In the genomic region with DNA sequence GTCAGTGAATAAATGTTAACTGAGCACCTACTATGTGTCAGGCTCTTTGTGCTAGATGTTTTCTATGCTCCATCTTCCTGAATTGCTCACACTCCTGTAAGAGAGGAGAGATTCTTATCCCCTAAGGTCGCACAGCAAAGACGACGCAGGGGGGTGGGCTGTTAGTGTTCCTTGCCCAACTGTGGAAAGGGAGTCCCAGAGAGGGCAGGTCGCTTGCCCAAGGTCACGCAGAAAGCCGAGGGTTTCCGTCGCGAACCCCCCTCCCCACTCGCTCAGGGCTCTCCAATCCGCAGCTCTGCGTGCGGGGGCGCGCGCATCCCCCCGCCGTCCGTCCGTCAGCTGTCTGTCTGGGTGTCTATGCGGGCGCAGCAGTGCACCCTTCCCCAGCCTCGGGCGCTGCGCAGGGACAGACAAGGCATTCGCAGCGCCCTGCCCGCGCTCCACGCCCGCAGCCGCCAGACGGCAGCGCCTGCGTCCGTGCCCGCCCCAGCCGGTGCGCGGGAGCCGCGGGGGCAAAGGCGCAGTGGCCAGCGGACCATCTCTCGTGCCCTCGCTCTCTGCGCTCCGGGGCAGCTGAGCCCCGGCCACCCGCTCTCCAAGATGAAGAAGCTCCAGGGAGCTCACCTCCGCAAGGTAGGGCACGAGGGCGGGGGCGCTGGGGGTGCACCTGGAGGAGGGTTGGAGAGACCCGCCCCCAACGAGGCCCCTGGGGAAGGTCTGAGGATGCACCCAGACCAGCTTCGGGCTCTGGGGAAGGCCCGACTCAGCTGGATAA, we compare ENCODE assay signal across 1 cellular context.
TF ChIP-seq lines count a peak whose summit lies in the region.

A gene (plus strand): TSS at position 335 of the 775 bp plus-strand sequence. CDS start 266 bp downstream, at position 601.

TF ChIP-seq in SK-N-SH, 30 proteins besides CTCF, POLR2A, EP300 and RAD21 (continued from another document):
- TF ChIP-seq, protein P1, sequence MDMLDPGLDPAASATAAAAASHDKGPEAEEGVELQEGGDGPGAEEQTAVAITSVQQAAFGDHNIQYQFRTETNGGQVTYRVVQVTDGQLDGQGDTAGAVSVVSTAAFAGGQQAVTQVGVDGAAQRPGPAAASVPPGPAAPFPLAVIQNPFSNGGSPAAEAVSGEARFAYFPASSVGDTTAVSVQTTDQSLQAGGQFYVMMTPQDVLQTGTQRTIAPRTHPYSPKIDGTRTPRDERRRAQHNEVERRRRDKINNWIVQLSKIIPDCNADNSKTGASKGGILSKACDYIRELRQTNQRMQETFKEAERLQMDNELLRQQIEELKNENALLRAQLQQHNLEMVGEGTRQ (IDR thresholded peaks at IDR 0.05; ENCODE audit: borderline replicate concordance, low read depth, low read length): no peak
- TF ChIP-seq NFIC (IDR thresholded peaks at IDR 0.05; ENCODE audit: borderline replicate concordance): no peak
- TF ChIP-seq, protein P2, sequence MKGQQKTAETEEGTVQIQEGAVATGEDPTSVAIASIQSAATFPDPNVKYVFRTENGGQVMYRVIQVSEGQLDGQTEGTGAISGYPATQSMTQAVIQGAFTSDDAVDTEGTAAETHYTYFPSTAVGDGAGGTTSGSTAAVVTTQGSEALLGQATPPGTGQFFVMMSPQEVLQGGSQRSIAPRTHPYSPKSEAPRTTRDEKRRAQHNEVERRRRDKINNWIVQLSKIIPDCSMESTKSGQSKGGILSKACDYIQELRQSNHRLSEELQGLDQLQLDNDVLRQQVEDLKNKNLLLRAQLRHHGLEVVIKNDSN (IDR thresholded peaks at IDR 0.05; ENCODE audit: borderline replicate concordance, low read depth): no peak
- no peak for TF ChIP-seq FOSL2 (IDR thresholded peaks at IDR 0.05; ENCODE audit: borderline replicate concordance, low read depth)
- TF ChIP-seq MEF2A (IDR thresholded peaks at IDR 0.05; ENCODE audit: borderline replicate concordance, low read depth): no peak
- TF ChIP-seq TAF1 (IDR thresholded peaks at IDR 0.05; ENCODE audit: borderline replicate concordance, low read depth, low read length): no peak
- TF ChIP-seq MXI1 (IDR thresholded peaks at IDR 0.05; ENCODE audit: low read depth, low read length): no peak
- no peak for TF ChIP-seq SMC3 (IDR thresholded peaks at IDR 0.05; ENCODE audit: low read depth, low read length)
- no peak for TF ChIP-seq RFX5 (IDR thresholded peaks at IDR 0.05; ENCODE audit: low read length)
- TF ChIP-seq, protein P3, sequence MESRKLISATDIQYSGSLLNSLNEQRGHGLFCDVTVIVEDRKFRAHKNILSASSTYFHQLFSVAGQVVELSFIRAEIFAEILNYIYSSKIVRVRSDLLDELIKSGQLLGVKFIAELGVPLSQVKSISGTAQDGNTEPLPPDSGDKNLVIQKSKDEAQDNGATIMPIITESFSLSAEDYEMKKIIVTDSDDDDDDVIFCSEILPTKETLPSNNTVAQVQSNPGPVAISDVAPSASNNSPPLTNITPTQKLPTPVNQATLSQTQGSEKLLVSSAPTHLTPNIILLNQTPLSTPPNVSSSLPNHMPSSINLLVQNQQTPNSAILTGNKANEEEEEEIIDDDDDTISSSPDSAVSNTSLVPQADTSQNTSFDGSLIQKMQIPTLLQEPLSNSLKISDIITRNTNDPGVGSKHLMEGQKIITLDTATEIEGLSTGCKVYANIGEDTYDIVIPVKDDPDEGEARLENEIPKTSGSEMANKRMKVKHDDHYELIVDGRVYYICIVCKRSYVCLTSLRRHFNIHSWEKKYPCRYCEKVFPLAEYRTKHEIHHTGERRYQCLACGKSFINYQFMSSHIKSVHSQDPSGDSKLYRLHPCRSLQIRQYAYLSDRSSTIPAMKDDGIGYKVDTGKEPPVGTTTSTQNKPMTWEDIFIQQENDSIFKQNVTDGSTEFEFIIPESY (IDR thresholded peaks at IDR 0.05; ENCODE audit: borderline replicate concordance, low read depth): no peak
